Comparison of ENCODE assay signal across 8 cellular contexts in the genomic region with DNA sequence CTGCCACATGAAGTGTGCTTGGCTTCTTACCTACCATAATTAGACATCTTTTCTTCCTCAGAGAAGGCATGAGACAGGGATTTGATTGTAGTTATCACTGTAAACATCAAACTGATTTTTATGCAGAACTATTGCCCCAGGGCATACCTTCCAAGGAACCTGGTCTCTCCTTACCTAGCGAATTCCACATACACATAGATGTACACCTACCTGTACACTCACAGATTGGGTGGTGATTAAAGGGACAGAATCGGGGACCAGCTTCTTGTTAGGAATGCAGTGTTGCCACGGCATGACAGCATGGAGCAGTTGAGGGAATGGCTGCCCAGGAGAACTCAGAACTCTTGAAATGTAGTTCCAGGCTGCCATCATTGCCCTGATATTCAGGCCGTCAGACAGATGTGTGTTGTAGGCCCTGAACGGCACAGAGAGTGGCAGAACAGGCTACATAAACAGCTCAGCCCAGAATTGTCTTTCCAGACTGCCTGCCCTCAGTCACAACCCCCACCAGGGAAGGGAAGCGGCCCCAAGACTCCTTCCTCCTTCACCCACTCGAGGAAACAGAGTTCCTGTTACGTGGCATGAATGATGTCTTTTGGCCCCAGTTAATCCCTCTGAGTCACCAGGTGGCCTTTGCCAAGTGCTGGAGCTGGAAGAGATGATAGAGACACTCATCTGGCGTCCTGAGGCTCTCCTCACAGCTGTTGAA. TPM values are rescaled to one million over a fixed set of nuclear protein-coding genes. Genes with fewer than 3 reads are reported as not detected.
DNase-seq lines count a peak whose midpoint lies in the region; ATAC-seq and TF ChIP-seq lines count a peak whose summit lies in the region.

No MANE protein-coding gene starts in this region.

- 14% methylated on average over 9 of the region's 9 CpGs for WGBS in aorta, 2 donors

- no peaks in the 10 kb centered on the region for H3K9me3 ChIP-seq in aorta (ENCODE audit: control insufficient read depth, low read length)

- H3K27me3 ChIP-seq in aorta (ENCODE audit: control insufficient read depth in 1 of 2, insufficient read depth in 2 of 2, low read length in 1 of 2): no peaks in the 10 kb centered on the region

- no peak for TF ChIP-seq CTCF in AG09309 (IDR thresholded peaks at IDR 0.05; ENCODE audit: control insufficient read depth, insufficient read depth, low read depth, low read length, missing control alignments)

- peak; percentile 75 for ATAC-seq in aorta (ENCODE audit: low FRiP score)
- ATAC-seq in GM18909 (IDR thresholded peaks at IDR 0.05; ENCODE audit: poor library complexity, unreplicated experiment): no peak
- no peak for ATAC-seq in GM18868 (IDR thresholded peaks at IDR 0.05; ENCODE audit: unreplicated experiment)
- ATAC-seq in GM19463 (IDR thresholded peaks at IDR 0.05; ENCODE audit: unreplicated experiment): no peak

- no peaks in the 10 kb centered on the region for H3K36me3 ChIP-seq in aorta (ENCODE audit: control insufficient read depth in 1 of 2, insufficient read depth in 2 of 2, low read length in 1 of 2)

- intact Hi-C loops in aorta (cut with DNase I): loop anchor here (2.0 to 5.0 kb wide), 2 partner anchors 95 to 191 kb away; a partner anchor contains a TSS

- DNase-seq in AG09309 (ENCODE audit: low read depth) (peak; percentile 90), NCI-H446 (lab: John Stamatoyannopoulos, UW) (peak; percentile 69 to 90), dedifferentiated amniotic fluid mesenchymal stem cell (ENCODE audit: extremely low spot score) (peak; percentile 94), middle frontal gyrus (ENCODE audit: extremely low spot score, low spot score) (peak; percentile 7), aorta (peak; percentile 91)

- H3K4me3 ChIP-seq in AG09309 (ENCODE audit: control insufficient read depth, low read depth, low read length): no peak overlapping the region
- no peak overlapping the region for H3K4me3 ChIP-seq in aorta (ENCODE audit: low read length in 2 of 2)

- H3K27ac ChIP-seq in aorta (ENCODE audit: low read depth in 1 of 2, low read length in 2 of 2): peak overlapping the region; percentile 92 to 97

- peaks cover 2 to 8% of the 10 kb centered on the region in 2 donors for H3K4me1 ChIP-seq in aorta (ENCODE audit: control insufficient read depth in 1 of 2, insufficient read depth in 2 of 2, low read length in 2 of 2)

RNA-seq across cellular contexts. Expression of a gene that starts 17.8 kb away (rescaled TPM):
- 10 to 100 TPM; 38.8 to 41.9 TPM for total RNA-seq in aorta
- 10 to 100 TPM; 22.3 to 75.0 TPM for polyA plus RNA-seq in aorta

RNA-seq across cellular contexts. Expression of a gene that starts 34.5 kb away (rescaled TPM):
- total RNA-seq in aorta: 1 to 10 TPM in 1 of 2 donors, under 1 TPM in 1; 0.62 to 1.3 TPM
- 1 to 10 TPM in 1 of 2 donors, under 1 TPM in 1; 0.50 to 7.6 TPM for polyA plus RNA-seq in aorta

RNA-seq across cellular contexts. Expression of a gene that starts 43.7 kb away (rescaled TPM):
- total RNA-seq in aorta: 10 to 100 TPM; 34.0 to 43.2 TPM
- polyA plus RNA-seq in aorta: 10 to 100 TPM; 23.0 to 89.5 TPM

RNA-seq across cellular contexts. Expression of a gene that starts 48.7 kb away (rescaled TPM):
- total RNA-seq in aorta: 10 to 100 TPM; 31.9 to 34.2 TPM
- polyA plus RNA-seq in aorta: 10 to 100 TPM; 33.8 to 38.6 TPM

RNA-seq across cellular contexts. Expression of a gene that starts 59.3 kb away (rescaled TPM):
- 1 to 10 TPM; 3.9 to 5.2 TPM for total RNA-seq in aorta
- polyA plus RNA-seq in aorta: 10 to 100 TPM in 1 of 2 donors, 1 to 10 TPM in 1; 3.8 to 14.4 TPM

Comparison
In these comparisons a context has a peak if more than half of its experiments do, and no peak if none do; other contexts are left out.
1. DNase-seq: peak in every context shown above with its lines; median percentile 94 in dedifferentiated amniotic fluid mesenchymal stem cell; 91 in aorta; 90 in AG09309; 80 in NCI-H446; 7 in middle frontal gyrus.